In the genomic region with DNA sequence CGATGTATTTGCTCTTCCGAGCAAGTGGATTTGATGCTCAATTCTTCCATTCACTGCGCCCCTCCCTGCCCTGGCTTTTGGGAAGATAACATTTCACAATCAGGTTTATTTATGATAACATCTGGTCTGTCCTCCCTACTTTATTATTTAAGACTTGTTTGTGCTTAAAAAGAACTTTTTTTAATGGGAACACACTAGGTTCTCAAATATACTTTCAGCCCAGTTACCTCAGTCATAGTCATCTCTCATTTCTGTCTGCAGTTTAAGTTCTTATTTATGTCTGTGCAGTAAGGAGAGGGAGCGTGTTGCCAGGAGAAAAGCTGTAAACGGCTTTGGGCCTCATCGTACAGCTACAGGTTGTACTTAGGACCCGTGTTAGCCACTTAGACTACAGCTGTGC, we compare ENCODE assay signal across 27 cellular contexts.
"Had no signal": no experiment of that assay in that cellular context is flagged by ENCODE, and none has a peak within 500 bp of the region (broad histone marks: within the 10 kb centered on the region; RNA-seq: fewer than 3 reads in every experiment).

No MANE protein-coding gene starts in this region.

- ATAC-seq: activated naive CD4-positive, alpha-beta T cell treated with anti-CD3 and anti-CD28 coated beads, Interleukin-2, amount 50 U/mL, for 72 hours; activated T-cell treated with anti-CD3 and anti-CD28 coated beads, Interleukin-2, amount 50 U/mL, for 72 hours; heart left ventricle; stimulated activated effector memory CD8-positive, alpha-beta T cell treated with anti-CD3 and anti-CD28 coated beads, Interleukin-12 subunit alpha, Interleukin-12 subunit beta, amount 100 ng/mL, for 72 hours; stimulated activated naive CD8-positive, alpha-beta T cell treated with anti-CD3 and anti-CD28 coated beads, Interleukin-15, amount 100 ng/mL, for 72 hours had no signal

- FAIRE-seq: astrocyte, islet of Langerhans had no signal

- H3K27me3 ChIP-seq: brain microvascular endothelial cell, dorsolateral prefrontal cortex, heart left ventricle, neural progenitor cell, upper lobe of left lung had no signal

- H3K4me3 Mint-ChIP-seq: activated T-cell treated with anti-CD3 and anti-CD28 coated beads, Interleukin-2, amount 50 U/mL, for 72 hours; neural progenitor cell; stimulated activated effector memory CD8-positive, alpha-beta T cell treated with anti-CD3 and anti-CD28 coated beads, Interleukin-12 subunit alpha, Interleukin-12 subunit beta, amount 100 ng/mL, for 72 hours; stimulated activated naive CD8-positive, alpha-beta T cell treated with anti-CD3 and anti-CD28 coated beads, Interleukin-15, amount 100 ng/mL, for 72 hours had no signal

- DNase-seq: activated CD4-positive, alpha-beta T cell treated with anti-CD3 and anti-CD28 coated beads for 4 hours; activated CD4-positive, alpha-beta T cell treated with anti-CD3 and anti-CD28 coated beads, Interleukin-2, amount 50 U/mL, for 4 hours; activated naive CD4-positive, alpha-beta T cell; activated T-cell treated with anti-CD3 and anti-CD28 coated beads for 4 hours; activated T-cell treated with anti-CD3 and anti-CD28 coated beads, Interleukin-2, amount 50 U/mL, for 72 hours; amniotic stem cell; brain microvascular endothelial cell; effector memory CD4-positive, alpha-beta T cell; erythroblast; foreskin fibroblast; heart left ventricle; left ventricle myocardium inferior; naive B cell; occipital lobe; posterior cingulate gyrus; stimulated activated CD4-positive, alpha-beta T cell treated with anti-CD3 and anti-CD28 coated beads, Interleukin-12 subunit alpha, Interleukin-12 subunit beta, amount 100 ng/mL, for 4 hours; stimulated activated CD4-positive, alpha-beta T cell treated with anti-CD3 and anti-CD28 coated beads, Interleukin-4, amount 100 ng/mL, for 24 hours; stimulated activated naive CD8-positive, alpha-beta T cell treated with anti-CD3 and anti-CD28 coated beads, Interleukin-15, amount 100 ng/mL, for 72 hours; upper lobe of left lung had no signal

- H3K27me3 Mint-ChIP-seq: naive B cell; stimulated activated naive CD8-positive, alpha-beta T cell treated with anti-CD3 and anti-CD28 coated beads, Interleukin-15, amount 100 ng/mL, for 72 hours had no signal

- H3K9me3 ChIP-seq: upper lobe of left lung had no signal

- H3K4me3 ChIP-seq: coronary artery, dorsolateral prefrontal cortex, heart left ventricle, left ventricle myocardium inferior, neural progenitor cell, upper lobe of left lung had no signal

- H3K9me3 Mint-ChIP-seq: activated naive CD4-positive, alpha-beta T cell treated with anti-CD3 and anti-CD28 coated beads, Interleukin-2, amount 50 U/mL, for 72 hours; activated T-cell treated with anti-CD3 and anti-CD28 coated beads, Interleukin-2, amount 50 U/mL, for 72 hours; stimulated activated effector memory CD8-positive, alpha-beta T cell treated with anti-CD3 and anti-CD28 coated beads, Interleukin-12 subunit alpha, Interleukin-12 subunit beta, amount 100 ng/mL, for 72 hours; stimulated activated naive CD8-positive, alpha-beta T cell treated with anti-CD3 and anti-CD28 coated beads, Interleukin-15, amount 100 ng/mL, for 72 hours had no signal

- H3K27ac Mint-ChIP-seq: activated naive CD4-positive, alpha-beta T cell treated with anti-CD3 and anti-CD28 coated beads, Interleukin-2, amount 50 U/mL, for 72 hours; activated T-cell treated with anti-CD3 and anti-CD28 coated beads, Interleukin-2, amount 50 U/mL, for 72 hours; neural progenitor cell; stimulated activated effector memory CD8-positive, alpha-beta T cell treated with anti-CD3 and anti-CD28 coated beads, Interleukin-12 subunit alpha, Interleukin-12 subunit beta, amount 100 ng/mL, for 72 hours; stimulated activated naive CD8-positive, alpha-beta T cell treated with anti-CD3 and anti-CD28 coated beads, Interleukin-15, amount 100 ng/mL, for 72 hours had no signal

- H3K27ac ChIP-seq: brain microvascular endothelial cell, coronary artery, dorsolateral prefrontal cortex, heart left ventricle, left ventricle myocardium inferior, neural progenitor cell, upper lobe of left lung, VCaP had no signal

- H2AFZ ChIP-seq: neural progenitor cell had no signal

- H3K36me3 ChIP-seq: brain microvascular endothelial cell had no signal

- H3K4me2 ChIP-seq: neural progenitor cell had no signal
